ENCODE assay signal across 1 cellular context in genomic region chr4:7103599-7104365, GRCh38.
A peak's percentile ranks its signal among the peaks of the same experiment; 100 is the strongest.
TF ChIP-seq lines count a peak whose summit lies in the region.

No MANE protein-coding gene starts in this region.

TF ChIP-seq in HepG2, 621 proteins besides CTCF, POLR2A, EP300 and RAD21 (continued from another document and continues in another):
- TF ChIP-seq ISL2 (CRISPR knock-in tag; IDR thresholded peaks at IDR 0.05) (0 out of 2 replicates have a peak, but pooled peaks have one; percentile 38), XRCC5 (optimal IDR thresholded peaks at IDR 0.05; ENCODE audit: low read length) (no peak), SKIL (CRISPR knock-in tag; IDR thresholded peaks at IDR 0.05; ENCODE audit: borderline replicate concordance) (no peak), NFIC (IDR thresholded peaks at IDR 0.05; ENCODE audit: low read length) (no peak), ZNF646 (CRISPR knock-in tag; IDR thresholded peaks at IDR 0.05) (no peak), HIC2 (CRISPR knock-in tag; IDR thresholded peaks at IDR 0.05; ENCODE audit: low read depth) (no peak), KLF12 (CRISPR knock-in tag; IDR thresholded peaks at IDR 0.05; ENCODE audit: borderline replicate concordance) (peak; percentile 71; the same call in 1 of the 2 replicates), NONO (IDR thresholded peaks at IDR 0.05) (no peak), NONO (CRISPR knock-in tag; conservative IDR thresholded peaks at IDR 0.05) (no peak), ZBTB14 (CRISPR knock-in tag; IDR thresholded peaks at IDR 0.05) (no peak), ATF7 (IDR thresholded peaks at IDR 0.05) (no peak), ATF7 (CRISPR knock-in tag; IDR thresholded peaks at IDR 0.05) (no peak), RFXANK (CRISPR knock-in tag; IDR thresholded peaks at IDR 0.05) (no peak), KAT7 (CRISPR knock-in tag; IDR thresholded peaks at IDR 0.05; ENCODE audit: borderline replicate concordance) (0 out of 2 replicates have a peak, but pooled peaks have one; percentile 15), TBX3 (IDR thresholded peaks at IDR 0.05; ENCODE audit: borderline replicate concordance) (no peak), IRX3 (CRISPR knock-in tag; IDR thresholded peaks at IDR 0.05; ENCODE audit: borderline replicate concordance, low read depth) (0 out of 2 replicates have a peak, but pooled peaks have one; percentile 66), DNMT1 (CRISPR knock-in tag; IDR thresholded peaks at IDR 0.05) (no peak), HNRNPH1 (optimal IDR thresholded peaks at IDR 0.05; ENCODE audit: low read depth, low read length) (no peak), SMAD9 (CRISPR knock-in tag; IDR thresholded peaks at IDR 0.05) (no peak), NCOA2 (CRISPR knock-in tag; IDR thresholded peaks at IDR 0.05) (peak; percentile 33; the same call in 1 of the 2 replicates), CSRNP2 (CRISPR knock-in tag; conservative IDR thresholded peaks at IDR 0.05; ENCODE audit: low read depth) (no peak), ZNF850 (CRISPR knock-in tag; conservative IDR thresholded peaks at IDR 0.05) (no peak), CCAR2 (optimal IDR thresholded peaks at IDR 0.05; ENCODE audit: low read depth, low read length) (no peak), ZNF383 (CRISPR knock-in tag; IDR thresholded peaks at IDR 0.05; ENCODE audit: borderline replicate concordance) (no peak), RAD51 (IDR thresholded peaks at IDR 0.05; ENCODE audit: borderline replicate concordance) (no peak), HNF4A (CRISPR knock-in tag; IDR thresholded peaks at IDR 0.05) (peak; percentile 96), ZBTB34 (CRISPR knock-in tag; IDR thresholded peaks at IDR 0.05) (0 out of 2 replicates have a peak, but pooled peaks have one; percentile 62), TBX2 (CRISPR knock-in tag; IDR thresholded peaks at IDR 0.05; ENCODE audit: borderline replicate concordance) (peak; percentile 77), HDAC1 (CRISPR knock-in tag; IDR thresholded peaks at IDR 0.05) (peak; percentile 51; the same call in 1 of the 2 replicates), ZNF597 (CRISPR knock-in tag; IDR thresholded peaks at IDR 0.05) (no peak), FOSL1 (CRISPR knock-in tag; IDR thresholded peaks at IDR 0.05; ENCODE audit: borderline replicate concordance) (no peak), HES4 (CRISPR knock-in tag; IDR thresholded peaks at IDR 0.05; ENCODE audit: borderline replicate concordance) (no peak), MIXL1 (CRISPR knock-in tag; IDR thresholded peaks at IDR 0.05) (peak; percentile 26; the same call in 1 of the 2 replicates), NCOA1 (CRISPR knock-in tag; IDR thresholded peaks at IDR 0.05) (no peak), PRDM10 (CRISPR knock-in tag; IDR thresholded peaks at IDR 0.05; ENCODE audit: low read depth) (0 out of 2 replicates have a peak, but pooled peaks have one; percentile 20), HOMEZ (CRISPR knock-in tag; IDR thresholded peaks at IDR 0.05; ENCODE audit: low read depth) (no peak), ZNF354B (CRISPR knock-in tag; IDR thresholded peaks at IDR 0.05) (0 out of 2 replicates have a peak, but pooled peaks have one; percentile 53), CEBPB (IDR thresholded peaks at IDR 0.05; ENCODE audit: borderline replicate concordance, low read depth, low read length) (no peak), ZNF589 (CRISPR knock-in tag; conservative IDR thresholded peaks at IDR 0.05) (no peak)
